ENCODE assay signal across 8 cellular contexts in genomic region chr11:1335811-1336761, GRCh38. TPM values are rescaled to one million over a fixed set of nuclear protein-coding genes. Genes with fewer than 3 reads are reported as not detected.
DNase-seq lines count a peak whose midpoint lies in the region; ATAC-seq, FAIRE-seq and TF ChIP-seq lines count a peak whose summit lies in the region.

No MANE protein-coding gene starts in this region.

- RAD21 ChIA-PET in GM12878 (lab: Charles Lee; ENCODE audit: unreplicated experiment) = no interaction called here

- peak overlapping the region; percentile 65 for H2AFZ ChIP-seq in GM12878 (ENCODE audit: control insufficient read depth, low read depth, low read length)

- H3K4me3 ChIP-seq in BLaER1 (peak overlapping the region; percentile 65), GM12878 (peak overlapping the region; percentile 50), iPS DF 6.9 (ENCODE audit: low read length) (peak overlapping the region; percentile 41; the same call in 1 of the 2 replicates), gastrocnemius medialis (peak overlapping the region; percentile 53 to 86 (median 61))

- H3K4me2 ChIP-seq in BLaER1 (peak overlapping the region; percentile 89), GM12878 (ENCODE audit: control insufficient read depth, insufficient read depth) (peak overlapping the region; percentile 100)

- H3K9me3 ChIP-seq in BLaER1 (peaks cover 14% of the 10 kb centered on the region; the same call in 1 of the 2 replicates), T-helper 17 cell (ENCODE audit: control insufficient read depth, low read length, poor library complexity, severe bottlenecking) (no peaks in the 10 kb centered on the region), GM12878 (replicated peaks; ENCODE audit: control insufficient read depth, insufficient read depth, low read length) (no peaks in the 10 kb centered on the region; the same call in 2 of the 3 replicates), iPS DF 6.9 (ENCODE audit: control insufficient read depth, insufficient read depth, low read length) (no peaks in the 10 kb centered on the region), gastrocnemius medialis (no peaks in the 10 kb centered on the region)

- no peaks in the 10 kb centered on the region for H3K36me3 Mint-ChIP-seq in T-helper 17 cell (ENCODE audit: low read depth)

- SMC1A ChIA-PET in GM12878 (lab: Charles Lee; ENCODE audit: uncharacterized antibody, unreplicated experiment) = no interaction called here

- TF ChIP-seq CTCF in GM12878 (IDR thresholded peaks at IDR 0.05 in 2 of 3, conservative IDR thresholded peaks at IDR 0.05 in 1 of 3; ENCODE audit: control insufficient read depth in 2 of 3, extremely low read depth in 1 of 3, insufficient read depth in 1 of 3, low read depth in 3 of 3, low read length in 3 of 3) (no peak), gastrocnemius medialis (IDR thresholded peaks at IDR 0.05 in 4 of 5, conservative IDR thresholded peaks at IDR 0.05 in 1 of 5) (no peak)

- DNase-seq in HPDE6-E6E7 (ENCODE audit: extremely low spot score) (peak; percentile 27), T-helper 17 cell (peak; percentile 36 to 58 (median 53)), GM12878 (ENCODE audit: low read depth, low spot score) (no peak), iPS DF 6.9 (ENCODE audit: low read depth, low spot score) (no peak), gastrocnemius medialis (peak; percentile 91 to 96), HuH-7.5 (ENCODE audit: low spot score) (no peak)

- no peak for TF ChIP-seq EP300 in GM12878 (IDR thresholded peaks at IDR 0.05; ENCODE audit: borderline replicate concordance in 1 of 2, control insufficient read depth in 1 of 2, low read depth in 2 of 2, low read length in 2 of 2)

- H3K27ac ChIP-seq in BLaER1 (peak overlapping the region; percentile 85), GM12878 (ENCODE audit: control insufficient read depth, insufficient read depth) (no peak overlapping the region; the same call in 1 of the 2 replicates), iPS DF 6.9 (ENCODE audit: low read length) (no peak overlapping the region), gastrocnemius medialis (peak overlapping the region; percentile 89 to 98 (median 94))

- H3K9ac ChIP-seq in BLaER1 = peak overlapping the region; percentile 73
- H3K9ac ChIP-seq in GM12878 (ENCODE audit: control insufficient read depth, insufficient read depth, low read length) = peak overlapping the region; percentile 27; the same call in 1 of the 2 replicates

- no peaks in the 10 kb centered on the region for H3K27me3 ChIP-seq in BLaER1
- H3K27me3 ChIP-seq in GM12878 (replicated peaks in 1 of 2; ENCODE audit: control insufficient read depth in 2 of 2, insufficient read depth in 2 of 2, low read length in 1 of 2) = no peaks in the 10 kb centered on the region
- peaks cover 7% of the 10 kb centered on the region; the same call in 1 of the 2 replicates for H3K27me3 ChIP-seq in iPS DF 6.9 (ENCODE audit: control insufficient read depth, insufficient read depth, low read length)
- peaks cover 0 to 2% (median 0%) of the 10 kb centered on the region in 3 donors for H3K27me3 ChIP-seq in gastrocnemius medialis

- TF ChIP-seq RAD21 in GM12878 (IDR thresholded peaks at IDR 0.05; ENCODE audit: insufficient read depth, low read depth, low read length) = no peak

- H4K20me1 ChIP-seq in BLaER1 (no peaks in the 10 kb centered on the region), GM12878 (ENCODE audit: control insufficient read depth, insufficient read depth) (no peaks in the 10 kb centered on the region)

- CTCF ChIA-PET in GM12878 (lab: Yijun Ruan, JAX) = no interaction called here

- BruUV-seq in GM12878 (replicated peaks; lab: Mats Ljungman, UMichigan) = no TSS peak

- no peaks in the 10 kb centered on the region for H3K27me3 Mint-ChIP-seq in T-helper 17 cell

- FAIRE-seq in GM12878 (lab: Jason Lieb, UNC) = no peak

- POLR2A ChIA-PET in GM12878 (lab: Charles Lee) = no interaction called here

- intact Hi-C loops in GM12878 (cut with micrococcal nuclease; ENCODE audit: unreplicated experiment) (no loop called here), gastrocnemius medialis (cut with DNase I; ENCODE audit: low total_unique reads) (loop anchor here (1.0 to 10.0 kb wide), 5 partner anchors 27 to 199 kb away; partner anchors contain the start of genes BRSK2 and TOLLIP)

- peak; percentile 53 for TF ChIP-seq POLR2A in GM12878 (IDR thresholded peaks at IDR 0.05; ENCODE audit: low read depth, low read length)
- TF ChIP-seq POLR2A in gastrocnemius medialis (IDR thresholded peaks at IDR 0.05) = peak; percentile 70 to 76

- H3K79me2 ChIP-seq in GM12878 (ENCODE audit: control insufficient read depth, insufficient read depth, low read length) = no peaks in the 10 kb centered on the region

- no peak overlapping the region for H3K27ac Mint-ChIP-seq in T-helper 17 cell

- ATAC-seq in T-helper 17 cell = peak; percentile 62
- peak; percentile 64 for ATAC-seq in GM12878
- ATAC-seq in gastrocnemius medialis = peak; percentile 95
- ATAC-seq in GM19455 (IDR thresholded peaks at IDR 0.05; ENCODE audit: unreplicated experiment) = no peak

- H3K4me3 Mint-ChIP-seq in T-helper 17 cell = peak overlapping the region; percentile 41

- under 1% methylated on average over 32 of the region's 66 CpGs for WGBS in GM12878 (ENCODE audit: insufficient coverage, insufficient replicate concordance, low lambda C conversion rate, missing lambda C conversion rate)
- no CpG with 5 or more reads among the region's 66 CpGs for WGBS in iPS DF 6.9 (ENCODE audit: insufficient coverage, insufficient read length)

- H3K36me3 ChIP-seq in BLaER1 (no peaks in the 10 kb centered on the region), GM12878 (ENCODE audit: control insufficient read depth in 2 of 2, insufficient read depth in 2 of 2, low read length in 1 of 2) (no peaks in the 10 kb centered on the region), iPS DF 6.9 (ENCODE audit: control insufficient read depth, insufficient read depth, low read length) (no peaks in the 10 kb centered on the region), gastrocnemius medialis (no peaks in the 10 kb centered on the region)

- in situ Hi-C loops in GM12878 (cut with MboI) (no loop called here), gastrocnemius medialis (cut with MboI; ENCODE audit: low sequenced_read_pairs in 4 of 4) (no loop called here)

- H3K4me1 ChIP-seq in BLaER1 (peaks cover 24% of the 10 kb centered on the region), GM12878 (ENCODE audit: control insufficient read depth, insufficient read depth, low read length) (peaks cover 8% of the 10 kb centered on the region), iPS DF 6.9 (ENCODE audit: control insufficient read depth, insufficient read depth, low read length) (peaks cover 3% of the 10 kb centered on the region; the same call in 1 of the 2 replicates), gastrocnemius medialis (peaks cover 11 to 12% of the 10 kb centered on the region in 2 donors)

- H3K4me1 Mint-ChIP-seq in T-helper 17 cell = no peaks in the 10 kb centered on the region

TF ChIP-seq in GM12878, 131 proteins besides CTCF, POLR2A, EP300 and RAD21 (continues in another document):
- TF ChIP-seq BHLHE40 (IDR thresholded peaks at IDR 0.05; ENCODE audit: borderline replicate concordance in 1 of 2, low read depth in 2 of 2, low read length in 1 of 2) (no peak), BCL11A (IDR thresholded peaks at IDR 0.05; ENCODE audit: low read depth, low read length) (no peak)

RNA-seq across cellular contexts. Expression of gene TOLLIP, which starts 26.7 kb away (rescaled TPM):
- total RNA-seq in T-helper 17 cell = 10 to 100 TPM; 40.2 to 56.3 TPM
- total RNA-seq in GM12878 (2013; cell fraction: nucleolus; rRNA removed) = 22.5 and 27.2 TPM in 2 replicates
- 15.4 and 21.2 TPM in 2 replicates for total RNA-seq in GM12878 (2014; rRNA removed)
- 4.3 and 5.6 TPM in 2 replicates for total RNA-seq in GM12878 (2014; rRNA removed; fragmentation: Illumina TruSeq; extraction: Trizol)
- total RNA-seq in GM12878 (2021) = 36.5 and 36.8 TPM in 2 replicates
- 7.0 TPM for polyA plus RNA-seq in GM12878 (2011; ENCODE audit: low read depth)
- polyA plus RNA-seq in GM12878 (2011; rRNA removed) = 10.0 and 26.9 TPM in 2 replicates
- polyA plus RNA-seq in GM12878 (2011; cell fraction: cytosol; rRNA removed) = 29.3 and 37.1 TPM in 2 replicates
- polyA plus RNA-seq in GM12878 (2011; cell fraction: nucleus; rRNA removed) = 54.0 and 62.2 TPM in 2 replicates
- 20.7 and 23.8 TPM in 2 replicates for polyA plus RNA-seq in GM12878 (2012)
- 2.0 and 5.3 TPM in 2 replicates for polyA plus RNA-seq in GM12878 (2014; fragmentation: Illumina TruSeq; extraction: Trizol)
- polyA plus RNA-seq in GM12878 (2014; fragmentation: Nextera tagmentation; extraction: Ambion mirVana) = 1 to 10 TPM in 1 of 2 experiments, under 1 TPM in 1; 0.47 to 1.0 TPM
- 22.0 and 29.3 TPM in 2 replicates for polyA plus RNA-seq in GM12878 (2014; rRNA removed)
- 10 to 100 TPM; 31.2 to 39.5 TPM for polyA plus RNA-seq in GM12878 (2016; fragmentation: Nextera tagmentation; extraction: Ambion mirVana)
- polyA minus RNA-seq in GM12878 (2011; rRNA and poly(A)+ RNA removed) = 31.4 and 39.1 TPM in 2 replicates
- 11.6 and 13.1 TPM in 2 replicates for polyA minus RNA-seq in GM12878 (2011; cell fraction: cytosol; rRNA and poly(A)+ RNA removed)
- 16.9 and 32.7 TPM in 2 replicates for polyA minus RNA-seq in GM12878 (2011; cell fraction: nucleus; rRNA and poly(A)+ RNA removed)
- 10 to 100 TPM; 49.8 to 91.7 (median 85.0) TPM for total RNA-seq in gastrocnemius medialis

RNA-seq across cellular contexts. Expression of gene BRSK2, which starts 53.6 kb away (rescaled TPM):
- total RNA-seq in T-helper 17 cell = under 1 TPM; 0.23 to 0.25 TPM
- total RNA-seq in GM12878 (2013; cell fraction: nucleolus; rRNA removed) = not detected in 2 replicates
- total RNA-seq in GM12878 (2014; rRNA removed) = not detected in 2 replicates
- not detected in 2 replicates for total RNA-seq in GM12878 (2014; rRNA removed; fragmentation: Illumina TruSeq; extraction: Trizol)
- 0.13 and 0.24 TPM in 2 replicates for total RNA-seq in GM12878 (2021)
- not detected for polyA plus RNA-seq in GM12878 (2011; ENCODE audit: low read depth)
- polyA plus RNA-seq in GM12878 (2011; rRNA removed) = not detected in 2 replicates
- polyA plus RNA-seq in GM12878 (2011; cell fraction: cytosol; rRNA removed) = not detected in 2 replicates
- polyA plus RNA-seq in GM12878 (2011; cell fraction: nucleus; rRNA removed) = not detected in 2 replicates
- polyA plus RNA-seq in GM12878 (2012) = 0.06 TPM in 1 of 2 replicates, not detected in the other
- polyA plus RNA-seq in GM12878 (2014; fragmentation: Illumina TruSeq; extraction: Trizol) = not detected in 2 replicates
- not detected for polyA plus RNA-seq in GM12878 (2014; fragmentation: Nextera tagmentation; extraction: Ambion mirVana)
- polyA plus RNA-seq in GM12878 (2014; rRNA removed) = not detected in 2 replicates
- polyA plus RNA-seq in GM12878 (2016; fragmentation: Nextera tagmentation; extraction: Ambion mirVana) = not detected
- polyA minus RNA-seq in GM12878 (2011; rRNA and poly(A)+ RNA removed) = not detected in 2 replicates
- not detected in 2 replicates for polyA minus RNA-seq in GM12878 (2011; cell fraction: cytosol; rRNA and poly(A)+ RNA removed)
- not detected in 2 replicates for polyA minus RNA-seq in GM12878 (2011; cell fraction: nucleus; rRNA and poly(A)+ RNA removed)
- total RNA-seq in gastrocnemius medialis = under 1 TPM in 2 of 4 donors, not detected in 2; 0.24 to 0.81 TPM

Comparison
In these comparisons a context has a peak if more than half of its experiments do, and no peak if none do; other contexts are left out.
1. H3K27ac ChIP-seq: peak in BLaER1 (single experiment) and gastrocnemius medialis (4 of 4); none in GM12878 (single experiment) and iPS DF 6.9 (single experiment).
2. DNase-seq: peak in HPDE6-E6E7 (single experiment), T-helper 17 cell (3 of 3) and gastrocnemius medialis (2 of 2); none in GM12878 (single experiment), iPS DF 6.9 (single experiment) and HuH-7.5 (single experiment).
3. Peak in every context shown above with its lines, with median percentiles within 50 percentile points of each other: H3K4me3 ChIP-seq.